ENCODE assay signal across 8 cellular contexts in the genomic region with DNA sequence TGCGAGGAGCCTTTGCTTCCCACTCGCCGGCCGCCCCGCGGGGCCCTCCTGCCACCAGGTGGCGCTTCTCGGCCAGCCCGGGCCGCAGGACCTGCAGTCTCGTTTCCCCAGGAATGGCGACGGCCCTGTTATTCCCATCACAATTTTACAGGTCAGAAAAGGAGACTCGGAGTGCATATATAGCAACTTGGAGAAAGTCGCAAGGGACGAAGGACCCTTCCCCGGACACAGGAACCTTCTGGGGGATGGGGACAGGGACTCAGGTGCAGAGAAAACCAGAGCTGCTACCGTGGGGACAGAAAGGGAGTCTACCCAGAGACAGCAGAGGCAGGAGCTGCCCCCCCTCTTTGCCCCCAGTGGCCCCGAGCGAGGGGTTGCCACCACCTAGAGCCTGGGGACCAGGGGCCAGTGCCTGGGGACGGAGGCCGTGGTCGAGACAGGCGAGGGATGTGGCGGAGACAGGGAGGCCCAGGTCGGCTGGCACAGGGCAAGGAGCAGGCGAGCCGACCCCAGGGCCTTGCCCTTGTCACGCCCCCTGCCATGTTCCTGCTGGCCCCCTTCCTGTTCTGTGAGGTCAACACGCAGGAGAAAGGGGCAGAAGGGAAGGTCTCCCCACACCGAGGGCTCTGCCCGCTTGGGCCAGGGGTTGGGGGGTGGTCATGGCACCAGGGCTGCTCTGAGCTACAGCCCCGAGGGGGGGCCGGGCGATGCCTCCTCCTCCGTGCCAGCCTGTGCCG. TPM values are rescaled to one million over a fixed set of nuclear protein-coding genes. Genes with fewer than 3 reads are reported as not detected.
DNase-seq lines count a peak whose midpoint lies in the region; ATAC-seq and TF ChIP-seq lines count a peak whose summit lies in the region.

No MANE protein-coding gene starts in this region.

- H3K4me2 ChIP-seq in KMS-11 = peak overlapping the region; percentile 43

- ATAC-seq in SK-N-SH treated with all-trans-retinoic acid at 6 μM for 48 hours = peak; percentile 92
- no peak for ATAC-seq in omental fat pad (ENCODE audit: low FRiP score)
- ATAC-seq in GM19023 (IDR thresholded peaks at IDR 0.05; ENCODE audit: unreplicated experiment) = no peak

- TF ChIP-seq CTCF in KMS-11 (conservative IDR thresholded peaks at IDR 0.05; ENCODE audit: low read depth, low read length) = peak; percentile 72
- peak; percentile 74 for TF ChIP-seq CTCF in glutamatergic neuron (IDR thresholded peaks at IDR 0.05; ENCODE audit: partially characterized antibody, unreplicated experiment)
- peak in 2 of 3 donors; percentile 55 to 90 for TF ChIP-seq CTCF in omental fat pad (IDR thresholded peaks at IDR 0.05)

- peaks cover 75% of the 10 kb centered on the region for H3K27me3 ChIP-seq in KMS-11 (ENCODE audit: insufficient read depth, low read depth)

- H3K9me3 Mint-ChIP-seq in activated naive CD8-positive, alpha-beta T cell treated with anti-CD3 and anti-CD28 coated beads for 36 hours = no peaks in the 10 kb centered on the region
- peaks cover 1% of the 10 kb centered on the region for H3K9me3 Mint-ChIP-seq in glutamatergic neuron (ENCODE audit: unreplicated experiment)

- peak overlapping the region; percentile 49; the same call in 1 of the 2 replicates for H2AFZ ChIP-seq in KMS-11 (ENCODE audit: low read depth)

- peak; percentile 76 for DNase-seq in Daoy (ENCODE audit: low read depth)
- DNase-seq in activated naive CD8-positive, alpha-beta T cell treated with anti-CD3 and anti-CD28 coated beads for 36 hours = peak; percentile 78
- peak; percentile 94 for DNase-seq in glutamatergic neuron
- DNase-seq in omental fat pad (ENCODE audit: low spot score) = peak; percentile 74
- peak; percentile 88 for DNase-seq in superior temporal gyrus (ENCODE audit: extremely low spot score)

- no peak overlapping the region for H3K27ac ChIP-seq in KMS-11

- H3K9ac ChIP-seq in KMS-11 = no peak overlapping the region

- H3K4me1 ChIP-seq in KMS-11 (ENCODE audit: low read depth, poor library complexity, severe bottlenecking) = no peaks in the 10 kb centered on the region

- no peaks in the 10 kb centered on the region for H3K36me3 ChIP-seq in KMS-11 (ENCODE audit: insufficient read depth)

- peak overlapping the region; percentile 43 for H3K27ac Mint-ChIP-seq in activated naive CD8-positive, alpha-beta T cell treated with anti-CD3 and anti-CD28 coated beads for 36 hours
- no peak overlapping the region for H3K27ac Mint-ChIP-seq in glutamatergic neuron (ENCODE audit: unreplicated experiment)

- H3K27me3 Mint-ChIP-seq in activated naive CD8-positive, alpha-beta T cell treated with anti-CD3 and anti-CD28 coated beads for 36 hours = peaks cover 48% of the 10 kb centered on the region
- peaks cover 17% of the 10 kb centered on the region for H3K27me3 Mint-ChIP-seq in glutamatergic neuron (ENCODE audit: unreplicated experiment)

- no peak overlapping the region for H3K4me3 ChIP-seq in KMS-11 (IDR thresholded peaks at IDR 0.05; ENCODE audit: insufficient read depth, low read depth, low read length)

- peaks cover 4% of the 10 kb centered on the region for H3K4me1 Mint-ChIP-seq in activated naive CD8-positive, alpha-beta T cell treated with anti-CD3 and anti-CD28 coated beads for 36 hours
- peaks cover 1% of the 10 kb centered on the region for H3K4me1 Mint-ChIP-seq in glutamatergic neuron (ENCODE audit: low read depth, unreplicated experiment)

- H3K36me3 Mint-ChIP-seq in activated naive CD8-positive, alpha-beta T cell treated with anti-CD3 and anti-CD28 coated beads for 36 hours = no peaks in the 10 kb centered on the region
- peaks cover 14% of the 10 kb centered on the region for H3K36me3 Mint-ChIP-seq in glutamatergic neuron (ENCODE audit: unreplicated experiment)

- H3K4me3 Mint-ChIP-seq in activated naive CD8-positive, alpha-beta T cell treated with anti-CD3 and anti-CD28 coated beads for 36 hours = peak overlapping the region; percentile 69
- H3K4me3 Mint-ChIP-seq in glutamatergic neuron (ENCODE audit: unreplicated experiment) = peak overlapping the region; percentile 69

- no peaks in the 10 kb centered on the region for H4K20me1 ChIP-seq in KMS-11 (ENCODE audit: insufficient read depth)

- H3K79me2 ChIP-seq in KMS-11 (ENCODE audit: insufficient read depth, low read depth) = no peaks in the 10 kb centered on the region

TF ChIP-seq in SK-N-SH treated with all-trans-retinoic acid at 6 μM for 48 hours, 23 proteins besides CTCF, POLR2A, EP300 and RAD21 (continues in another document):
- TF ChIP-seq, protein P1, sequence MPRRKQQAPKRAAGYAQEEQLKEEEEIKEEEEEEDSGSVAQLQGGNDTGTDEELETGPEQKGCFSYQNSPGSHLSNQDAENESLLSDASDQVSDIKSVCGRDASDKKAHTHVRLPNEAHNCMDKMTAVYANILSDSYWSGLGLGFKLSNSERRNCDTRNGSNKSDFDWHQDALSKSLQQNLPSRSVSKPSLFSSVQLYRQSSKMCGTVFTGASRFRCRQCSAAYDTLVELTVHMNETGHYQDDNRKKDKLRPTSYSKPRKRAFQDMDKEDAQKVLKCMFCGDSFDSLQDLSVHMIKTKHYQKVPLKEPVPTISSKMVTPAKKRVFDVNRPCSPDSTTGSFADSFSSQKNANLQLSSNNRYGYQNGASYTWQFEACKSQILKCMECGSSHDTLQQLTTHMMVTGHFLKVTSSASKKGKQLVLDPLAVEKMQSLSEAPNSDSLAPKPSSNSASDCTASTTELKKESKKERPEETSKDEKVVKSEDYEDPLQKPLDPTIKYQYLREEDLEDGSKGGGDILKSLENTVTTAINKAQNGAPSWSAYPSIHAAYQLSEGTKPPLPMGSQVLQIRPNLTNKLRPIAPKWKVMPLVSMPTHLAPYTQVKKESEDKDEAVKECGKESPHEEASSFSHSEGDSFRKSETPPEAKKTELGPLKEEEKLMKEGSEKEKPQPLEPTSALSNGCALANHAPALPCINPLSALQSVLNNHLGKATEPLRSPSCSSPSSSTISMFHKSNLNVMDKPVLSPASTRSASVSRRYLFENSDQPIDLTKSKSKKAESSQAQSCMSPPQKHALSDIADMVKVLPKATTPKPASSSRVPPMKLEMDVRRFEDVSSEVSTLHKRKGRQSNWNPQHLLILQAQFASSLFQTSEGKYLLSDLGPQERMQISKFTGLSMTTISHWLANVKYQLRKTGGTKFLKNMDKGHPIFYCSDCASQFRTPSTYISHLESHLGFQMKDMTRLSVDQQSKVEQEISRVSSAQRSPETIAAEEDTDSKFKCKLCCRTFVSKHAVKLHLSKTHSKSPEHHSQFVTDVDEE (CRISPR knock-in tag; IDR thresholded peaks at IDR 0.05) = no peak
- TF ChIP-seq ZC3H10 (CRISPR knock-in tag; IDR thresholded peaks at IDR 0.05) (no peak), TCF4 (CRISPR knock-in tag; IDR thresholded peaks at IDR 0.05; ENCODE audit: borderline replicate concordance) (no peak), ISL1 (CRISPR knock-in tag; IDR thresholded peaks at IDR 0.05) (no peak), ZNF565 (CRISPR knock-in tag; conservative IDR thresholded peaks at IDR 0.05; ENCODE audit: low read depth) (no peak), SNAI2 (CRISPR knock-in tag; IDR thresholded peaks at IDR 0.05) (no peak), ZFP30 (CRISPR knock-in tag; IDR thresholded peaks at IDR 0.05) (no peak), CSDC2 (CRISPR knock-in tag; IDR thresholded peaks at IDR 0.05) (no peak), TOX (CRISPR knock-in tag; IDR thresholded peaks at IDR 0.05; ENCODE audit: borderline replicate concordance) (no peak), PPARA (CRISPR knock-in tag; IDR thresholded peaks at IDR 0.05; ENCODE audit: borderline replicate concordance) (no peak), ZFP3 (CRISPR knock-in tag; IDR thresholded peaks at IDR 0.05) (no peak), ARNTL (CRISPR knock-in tag; IDR thresholded peaks at IDR 0.05; ENCODE audit: borderline replicate concordance, low read depth) (no peak), OSR1 (CRISPR knock-in tag; IDR thresholded peaks at IDR 0.05) (no peak)
- TF ChIP-seq, protein P2, sequence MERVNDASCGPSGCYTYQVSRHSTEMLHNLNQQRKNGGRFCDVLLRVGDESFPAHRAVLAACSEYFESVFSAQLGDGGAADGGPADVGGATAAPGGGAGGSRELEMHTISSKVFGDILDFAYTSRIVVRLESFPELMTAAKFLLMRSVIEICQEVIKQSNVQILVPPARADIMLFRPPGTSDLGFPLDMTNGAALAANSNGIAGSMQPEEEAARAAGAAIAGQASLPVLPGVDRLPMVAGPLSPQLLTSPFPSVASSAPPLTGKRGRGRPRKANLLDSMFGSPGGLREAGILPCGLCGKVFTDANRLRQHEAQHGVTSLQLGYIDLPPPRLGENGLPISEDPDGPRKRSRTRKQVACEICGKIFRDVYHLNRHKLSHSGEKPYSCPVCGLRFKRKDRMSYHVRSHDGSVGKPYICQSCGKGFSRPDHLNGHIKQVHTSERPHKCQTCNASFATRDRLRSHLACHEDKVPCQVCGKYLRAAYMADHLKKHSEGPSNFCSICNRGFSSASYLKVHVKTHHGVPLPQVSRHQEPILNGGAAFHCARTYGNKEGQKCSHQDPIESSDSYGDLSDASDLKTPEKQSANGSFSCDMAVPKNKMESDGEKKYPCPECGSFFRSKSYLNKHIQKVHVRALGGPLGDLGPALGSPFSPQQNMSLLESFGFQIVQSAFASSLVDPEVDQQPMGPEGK (CRISPR knock-in tag; IDR thresholded peaks at IDR 0.05; ENCODE audit: borderline replicate concordance) = no peak
- TF ChIP-seq, protein P3, sequence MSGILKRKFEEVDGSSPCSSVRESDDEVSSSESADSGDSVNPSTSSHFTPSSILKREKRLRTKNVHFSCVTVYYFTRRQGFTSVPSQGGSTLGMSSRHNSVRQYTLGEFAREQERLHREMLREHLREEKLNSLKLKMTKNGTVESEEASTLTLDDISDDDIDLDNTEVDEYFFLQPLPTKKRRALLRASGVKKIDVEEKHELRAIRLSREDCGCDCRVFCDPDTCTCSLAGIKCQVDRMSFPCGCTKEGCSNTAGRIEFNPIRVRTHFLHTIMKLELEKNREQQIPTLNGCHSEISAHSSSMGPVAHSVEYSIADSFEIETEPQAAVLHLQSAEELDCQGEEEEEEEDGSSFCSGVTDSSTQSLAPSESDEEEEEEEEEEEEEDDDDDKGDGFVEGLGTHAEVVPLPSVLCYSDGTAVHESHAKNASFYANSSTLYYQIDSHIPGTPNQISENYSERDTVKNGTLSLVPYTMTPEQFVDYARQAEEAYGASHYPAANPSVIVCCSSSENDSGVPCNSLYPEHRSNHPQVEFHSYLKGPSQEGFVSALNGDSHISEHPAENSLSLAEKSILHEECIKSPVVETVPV (CRISPR knock-in tag; IDR thresholded peaks at IDR 0.05) = no peak

RNA-seq across cellular contexts. Expression of a gene that starts 3.5 kb away (rescaled TPM):
- total RNA-seq in Daoy (2014; rRNA removed; shearing (Covaris generic)) = not detected in 2 replicates
- total RNA-seq in activated naive CD8-positive, alpha-beta T cell treated with anti-CD3 and anti-CD28 coated beads for 36 hours = not detected
- total RNA-seq in glutamatergic neuron (ENCODE audit: unreplicated experiment) = not detected
- not detected for total RNA-seq in omental fat pad

RNA-seq across cellular contexts. Expression of a gene that starts 56.9 kb away (rescaled TPM):
- total RNA-seq in Daoy (2014; rRNA removed; shearing (Covaris generic)) = 0.09 and 0.11 TPM in 2 replicates
- not detected for total RNA-seq in activated naive CD8-positive, alpha-beta T cell treated with anti-CD3 and anti-CD28 coated beads for 36 hours
- total RNA-seq in glutamatergic neuron (ENCODE audit: unreplicated experiment) (5.4 TPM), omental fat pad (1 to 10 TPM in 3 of 4 donors, under 1 TPM in 1; 0.79 to 2.3 (median 1.6) TPM)
